Comparison of ENCODE assay signal across 8 cellular contexts in genomic region chr2:38751043-38751846, GRCh38. TPM values are rescaled to one million over a fixed set of nuclear protein-coding genes. Genes with fewer than 3 reads are reported as not detected.
DNase-seq lines count a peak whose midpoint lies in the region; ATAC-seq, FAIRE-seq and TF ChIP-seq lines count a peak whose summit lies in the region.

SRSF7 (minus strand) TSS chr2:38751361; CDS start chr2:38751256, 105 bp downstream.

- H2BK12ac ChIP-seq in H1 (ENCODE audit: low read depth, low read length) = peak within 1 kb of the TSS; percentile 95; the same call in 1 of the 2 replicates

- 0 out of 3 replicates have a peak, but pooled peaks of 1 of the 2 experiments have one; percentile 63 for TF ChIP-seq EP300 in H1 (IDR thresholded peaks at IDR 0.05; ENCODE audit: borderline replicate concordance in 1 of 2, low read depth in 2 of 2, low read length in 2 of 2)

- H3K27ac ChIP-seq in H1 (ENCODE audit: low read depth, low read length) = peak within 1 kb of the TSS; percentile 100

- DNase-seq in COLO668 (lab: John Stamatoyannopoulos, UW; ENCODE audit: unreplicated experiment) (peak; percentile 96), HTR-8/SVneo (ENCODE audit: insufficient read length, low spot score) (peak; percentile 99), NOMO-1 treated with dmso at 0.1 percent for 144 hours (lab: John Stamatoyannopoulos, UW; ENCODE audit: unreplicated experiment) (peak; percentile 92), H1 (ENCODE audit: low read depth in 1 of 2, low spot score in 2 of 2) (peak; percentile 98 to 99), memory B cell (ENCODE audit: low spot score in 2 of 2) (peak; percentile 99)
- DNase-seq in activated CD8-positive, alpha-beta memory T cell treated with anti-CD3 and anti-CD28 coated beads for 48 hours (ENCODE audit: low read depth in 2 of 3, low spot score in 2 of 3) = peak; percentile 93 to 100 (median 100)
- DNase-seq in stimulated activated CD8-positive, alpha-beta memory T cell treated with anti-CD3 and anti-CD28 coated beads, Interleukin-12 subunit alpha, Interleukin-12 subunit beta, amount 100 ng/mL, for 24 hours (ENCODE audit: extremely low read depth) = peak; percentile 92

- CTCF ChIA-PET in H1 (lab: Charles Lee; ENCODE audit: partially characterized antibody) = interaction anchor here (0.6 to 1.2 kb wide), 4 partner anchors 11 to 84 kb away, joined by 3 read pairs; no protein-coding TSS in a partner anchor

- H3K4me2 ChIP-seq in H1 (ENCODE audit: insufficient read depth in 1 of 2, low read depth in 2 of 2, low read length in 2 of 2) = peak within 1 kb of the TSS; percentile 78 to 88

- no peaks in the 10 kb centered on the region for H3K27me3 Mint-ChIP-seq in memory B cell

- H3K18ac ChIP-seq in H1 (ENCODE audit: extremely low read depth, low read length) = peak within 1 kb of the TSS; percentile 100

- no peak within 1 kb of the TSS for H2BK20ac ChIP-seq in H1 (ENCODE audit: low read length)

- H4K20me1 ChIP-seq in H1 (replicated peaks in 1 of 2; ENCODE audit: control insufficient read depth in 1 of 2, insufficient read depth in 2 of 2, low read length in 2 of 2) = peaks cover 20 to 23% of the 10 kb centered on the region in 2 experiments

- peak; percentile 2 to 6; a peak in 1 of 4 replicates for TF ChIP-seq RAD21 in H1 (IDR thresholded peaks at IDR 0.05 in 1 of 2, conservative IDR thresholded peaks at IDR 0.05 in 1 of 2; ENCODE audit: low read depth in 2 of 2, low read length in 2 of 2)

- peaks cover 32% of the 10 kb centered on the region for H3K4me1 Mint-ChIP-seq in memory B cell

- H3K79me2 ChIP-seq in H1 (ENCODE audit: control insufficient read depth in 1 of 2, insufficient read depth in 2 of 2, low read length in 2 of 2) = peaks cover 19 to 49% of the 10 kb centered on the region in 2 experiments

- peaks cover 29% of the 10 kb centered on the region for H3K36me3 Mint-ChIP-seq in memory B cell

- peak within 1 kb of the TSS; percentile 100 for H4K8ac ChIP-seq in H1 (ENCODE audit: extremely low read depth, insufficient read depth, low read length)

- POLR2A ChIA-PET in H1 (lab: Charles Lee; ENCODE audit: partially characterized antibody) = interaction anchor here (0.6 to 20.6 kb wide), 110 partner anchors 12 to 757 kb away, joined by 3 to 486 read pairs (median 4); partner anchors contain the start of genes CYP1B1, DHX57, GALM and GEMIN6

- H2BK5ac ChIP-seq in H1 (ENCODE audit: low read depth, low read length) = peak within 1 kb of the TSS; percentile 100

- peak within 1 kb of the TSS; percentile 93 for H2BK120ac ChIP-seq in H1 (replicated peaks; ENCODE audit: low read depth, low read length)

- peak within 1 kb of the TSS; percentile 93 to 100 (median 97) for H3K4me3 ChIP-seq in H1 (ENCODE audit: extremely low read depth in 1 of 4, insufficient read depth in 2 of 4, low read depth in 3 of 4, low read length in 4 of 4)

- peak within 1 kb of the TSS; percentile 38 for H2AFZ ChIP-seq in H1 (ENCODE audit: low read length)

- peak within 1 kb of the TSS; percentile 98 for H3K56ac ChIP-seq in H1 (replicated peaks; ENCODE audit: insufficient read length, low read depth, low read length)

- H2BK15ac ChIP-seq in H1 (ENCODE audit: low read length) = 0 out of 2 replicates have a peak within 1 kb of the TSS, but pooled peaks have one; percentile 6

- peak within 1 kb of the TSS; percentile 91 for H3K14ac ChIP-seq in H1 (ENCODE audit: insufficient read length)

- H3K36me3 ChIP-seq in H1 (ENCODE audit: control insufficient read depth in 2 of 4, insufficient read depth in 4 of 4, low read length in 3 of 4) = peaks cover 29 to 38% (median 35%) of the 10 kb centered on the region in 4 experiments

- peaks cover 0 to 8% (median 2%) of the 10 kb centered on the region in 4 experiments; a peak in 3 of 7 replicates for H3K4me1 ChIP-seq in H1 (replicated peaks in 1 of 4; ENCODE audit: control insufficient read depth in 3 of 4, insufficient read depth in 4 of 4, low read length in 3 of 4)

- H4K5ac ChIP-seq in H1 (ENCODE audit: insufficient read length, low read depth, low read length) = peak within 1 kb of the TSS; percentile 100

- FAIRE-seq in HTR-8/SVneo (lab: Jason Lieb, UNC) (peak; percentile 91), H1 (lab: Jason Lieb, UNC) (peak; percentile 68)

- TF ChIP-seq CTCF in H1 (IDR thresholded peaks at IDR 0.05; ENCODE audit: control extremely low read depth in 1 of 3, insufficient read depth in 1 of 3, low read depth in 1 of 3, low read length in 3 of 3) = no peak

- H3K79me1 ChIP-seq in H1 (ENCODE audit: low read depth, low read length) = no peaks in the 10 kb centered on the region

- ATAC-seq in GM21360 (IDR thresholded peaks at IDR 0.05; ENCODE audit: unreplicated experiment) (peak; percentile 73), memory B cell (ENCODE audit: low read depth) (peak; percentile 73)

- H3K4ac ChIP-seq in H1 (replicated peaks; ENCODE audit: insufficient read length, low read depth, low read length) = peak within 1 kb of the TSS; percentile 100

- peak within 1 kb of the TSS; percentile 99 for H3K4me3 Mint-ChIP-seq in memory B cell

- WGBS in H1 (ENCODE audit: extremely low coverage in 1 of 2, insufficient coverage in 1 of 2, insufficient read length in 1 of 2, insufficient replicate concordance in 2 of 2, low coverage in 1 of 2, low lambda C conversion rate in 2 of 2, missing lambda C conversion rate in 1 of 2), 2 experiments = 1% methylated on average over 65 of the region's 65 CpGs; no CpG with 5 or more reads in 1 of the 2 experiments

- H3K27me3 ChIP-seq in H1 (replicated peaks in 1 of 4; ENCODE audit: control insufficient read depth in 3 of 4, extremely low read depth in 1 of 4, insufficient read depth in 3 of 4, low read length in 3 of 4) = no peaks in the 10 kb centered on the region

- peak within 1 kb of the TSS; percentile 100 for H4K91ac ChIP-seq in H1 (replicated peaks; ENCODE audit: insufficient read length, low read length)

- peaks cover 0 to 5% of the 10 kb centered on the region in 2 experiments; a peak in 1 of 4 replicates for H3K9me3 ChIP-seq in H1 (ENCODE audit: insufficient read depth in 2 of 2, low read depth in 1 of 2, low read length in 1 of 2)

- H3K9me3 Mint-ChIP-seq in memory B cell = no peaks in the 10 kb centered on the region

- peak; percentile 100 for TF ChIP-seq POLR2A in H1 (IDR thresholded peaks at IDR 0.05; ENCODE audit: control extremely low read depth in 1 of 2, low read depth in 2 of 2, low read length in 2 of 2)

- peak within 1 kb of the TSS; percentile 100 for H3K27ac Mint-ChIP-seq in memory B cell

- H2AK5ac ChIP-seq in H1 (ENCODE audit: low read depth, low read length) = peak within 1 kb of the TSS; percentile 100

- H3K23me2 ChIP-seq in H1 (ENCODE audit: low read depth, low read length) = peaks cover 7% of the 10 kb centered on the region; the same call in 1 of the 2 replicates

- H3K9ac ChIP-seq in H1 (replicated peaks in 1 of 4; ENCODE audit: extremely low read depth in 1 of 4, low read depth in 3 of 4, low read length in 3 of 4) = peak within 1 kb of the TSS; percentile 98 to 100 (median 100)

- no peak within 1 kb of the TSS for H3K23ac ChIP-seq in H1 (ENCODE audit: insufficient read length)

TF ChIP-seq in H1, 55 proteins besides CTCF, POLR2A, EP300 and RAD21 (continues in another document):
- TF ChIP-seq SIRT6 (IDR thresholded peaks at IDR 0.05; ENCODE audit: low read length) (peak; percentile 91), SP4 (IDR thresholded peaks at IDR 0.05; ENCODE audit: low read length) (peak; percentile 51; the same call in 1 of the 2 replicates), JUN (IDR thresholded peaks at IDR 0.05; ENCODE audit: low read depth, low read length) (no peak), RFX5 (IDR thresholded peaks at IDR 0.05; ENCODE audit: borderline replicate concordance, low read depth, low read length) (no peak), TAF7 (optimal IDR thresholded peaks at IDR 0.05; ENCODE audit: borderline replicate concordance, low read depth, low read length) (peak; percentile 100), HDAC2 (IDR thresholded peaks at IDR 0.05; ENCODE audit: borderline replicate concordance in 1 of 2, low read depth in 2 of 2, low read length in 2 of 2) (0 out of 4 replicates have a peak, but pooled peaks of 1 of the 2 experiments have one; percentile 64), CTBP2 (IDR thresholded peaks at IDR 0.05; ENCODE audit: borderline replicate concordance, insufficient read depth, insufficient read length, low read length) (peak; percentile 22), TBP (IDR thresholded peaks at IDR 0.05; ENCODE audit: low read depth, low read length) (peak; percentile 99), CHD2 (IDR thresholded peaks at IDR 0.05; ENCODE audit: low read length) (peak; percentile 94), JUND (IDR thresholded peaks at IDR 0.05; ENCODE audit: low read length) (peak; percentile 60)
- TF ChIP-seq, protein P1, sequence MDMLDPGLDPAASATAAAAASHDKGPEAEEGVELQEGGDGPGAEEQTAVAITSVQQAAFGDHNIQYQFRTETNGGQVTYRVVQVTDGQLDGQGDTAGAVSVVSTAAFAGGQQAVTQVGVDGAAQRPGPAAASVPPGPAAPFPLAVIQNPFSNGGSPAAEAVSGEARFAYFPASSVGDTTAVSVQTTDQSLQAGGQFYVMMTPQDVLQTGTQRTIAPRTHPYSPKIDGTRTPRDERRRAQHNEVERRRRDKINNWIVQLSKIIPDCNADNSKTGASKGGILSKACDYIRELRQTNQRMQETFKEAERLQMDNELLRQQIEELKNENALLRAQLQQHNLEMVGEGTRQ (IDR thresholded peaks at IDR 0.05; ENCODE audit: low read length) = no peak
- TF ChIP-seq, protein P2, sequence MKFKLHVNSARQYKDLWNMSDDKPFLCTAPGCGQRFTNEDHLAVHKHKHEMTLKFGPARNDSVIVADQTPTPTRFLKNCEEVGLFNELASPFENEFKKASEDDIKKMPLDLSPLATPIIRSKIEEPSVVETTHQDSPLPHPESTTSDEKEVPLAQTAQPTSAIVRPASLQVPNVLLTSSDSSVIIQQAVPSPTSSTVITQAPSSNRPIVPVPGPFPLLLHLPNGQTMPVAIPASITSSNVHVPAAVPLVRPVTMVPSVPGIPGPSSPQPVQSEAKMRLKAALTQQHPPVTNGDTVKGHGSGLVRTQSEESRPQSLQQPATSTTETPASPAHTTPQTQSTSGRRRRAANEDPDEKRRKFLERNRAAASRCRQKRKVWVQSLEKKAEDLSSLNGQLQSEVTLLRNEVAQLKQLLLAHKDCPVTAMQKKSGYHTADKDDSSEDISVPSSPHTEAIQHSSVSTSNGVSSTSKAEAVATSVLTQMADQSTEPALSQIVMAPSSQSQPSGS (IDR thresholded peaks at IDR 0.05; ENCODE audit: low read length) = peak; percentile 95

RNA-seq across cellular contexts. Expression of gene SRSF7, which starts in this region (rescaled TPM):
- total RNA-seq in H1 (2021; fragmentation: NEBNext Ultra II Directional; extraction: Animal tissue kit (Norgen Biotek cat#: 25700)) = 370 and 378 TPM in 2 replicates
- 225 and 415 TPM in 2 replicates for polyA plus RNA-seq in H1 (2011; rRNA removed)
- 615 TPM for polyA plus RNA-seq in H1 (2011; cell fraction: cytosol; rRNA removed)
- polyA plus RNA-seq in H1 (2011; cell fraction: nucleus; rRNA removed) = 207 TPM
- polyA plus RNA-seq in H1 (2012, experiment 1 of 2) = 408 to 584 TPM (median 543 TPM) in 4 replicates
- 59.0 TPM for polyA plus RNA-seq in H1 (2012, experiment 2 of 2)
- 348 TPM for polyA plus RNA-seq in H1 (2013, experiment 1 of 2)
- 305 TPM for polyA plus RNA-seq in H1 (2013, experiment 2 of 2)
- polyA minus RNA-seq in H1 (2011; rRNA and poly(A)+ RNA removed) = 394 and 488 TPM in 2 replicates
- 189 TPM for polyA minus RNA-seq in H1 (2011; cell fraction: cytosol; rRNA and poly(A)+ RNA removed)
- polyA minus RNA-seq in H1 (2011; cell fraction: nucleus; rRNA and poly(A)+ RNA removed) = 247 TPM

Comparison
In these comparisons a context has a peak if more than half of its experiments do, and no peak if none do; other contexts are left out.
1. Peak in every context shown above with its lines: DNase-seq, ATAC-seq, H3K4me3 ChIP-seq and H3K27ac ChIP-seq.